Comparison of ENCODE assay signal across 9 cellular contexts in genomic region chr12:110937104-110937641, GRCh38. TPM values are rescaled to one million over a fixed set of nuclear protein-coding genes. Genes with fewer than 3 reads are reported as not detected.
DNase-seq lines count a peak whose midpoint lies in the region; ATAC-seq and TF ChIP-seq lines count a peak whose summit lies in the region.
"Had no signal": no experiment of that assay in that cellular context is flagged by ENCODE, and none has a peak within 500 bp of the region (broad histone marks: within the 10 kb centered on the region; RNA-seq: fewer than 3 reads in every experiment).

No MANE protein-coding gene starts in this region.

- H3K9ac ChIP-seq in HUES48 (ENCODE audit: low read depth, low read length): peak overlapping the region; percentile 34; the same call in 1 of the 2 replicates

- TF ChIP-seq CTCF in glutamatergic neuron (IDR thresholded peaks at IDR 0.05; ENCODE audit: partially characterized antibody, unreplicated experiment) (peak; percentile 99), progenitor cell of endocrine pancreas (IDR thresholded peaks at IDR 0.05; ENCODE audit: unreplicated experiment) (peak; percentile 97)

- peaks cover 3% of the 10 kb centered on the region for H3K27me3 ChIP-seq in CD4-positive, alpha-beta memory T cell (ENCODE audit: insufficient read depth, low read length)
- H3K27me3 ChIP-seq in HUES48 (ENCODE audit: control insufficient read depth, insufficient read depth, low read length): peaks cover 6% of the 10 kb centered on the region; the same call in 1 of the 2 replicates

- no peak overlapping the region for H3K27ac ChIP-seq in CD4-positive, alpha-beta memory T cell (ENCODE audit: low read depth, low read length)
- H3K27ac ChIP-seq in HUES48 (ENCODE audit: low read depth, low read length): peak overlapping the region; percentile 96
- H3K27ac ChIP-seq: SJSA1 had no signal

- peaks cover 7% of the 10 kb centered on the region for H3K4me1 ChIP-seq in CD4-positive, alpha-beta memory T cell (ENCODE audit: insufficient read depth, low read length)
- H3K4me1 ChIP-seq in HUES48 (ENCODE audit: control insufficient read depth, insufficient read depth, low read length): peaks cover 43% of the 10 kb centered on the region

- peaks cover 0 to 8% (median 3%) of the 10 kb centered on the region in 4 donors for H3K4me1 Mint-ChIP-seq in CD4-positive, alpha-beta memory T cell
- peaks cover 4% of the 10 kb centered on the region for H3K4me1 Mint-ChIP-seq in glutamatergic neuron (ENCODE audit: low read depth, unreplicated experiment)
- no peaks in the 10 kb centered on the region for H3K4me1 Mint-ChIP-seq in progenitor cell of endocrine pancreas (ENCODE audit: low read depth)

- no peaks in the 10 kb centered on the region for H3K36me3 ChIP-seq in CD4-positive, alpha-beta memory T cell (ENCODE audit: insufficient read depth, low read length)
- H3K36me3 ChIP-seq in HUES48 (ENCODE audit: control insufficient read depth, insufficient read depth, low read length): peaks cover 3% of the 10 kb centered on the region; the same call in 1 of the 2 replicates
- H3K36me3 ChIP-seq: SJSA1 had no signal

- peak in 4 of 5 donors; percentile 38 to 44 (median 42) for DNase-seq in CD4-positive, alpha-beta memory T cell
- DNase-seq in RKO (ENCODE audit: low spot score) (peak; percentile 54), glutamatergic neuron (peak; percentile 84), progenitor cell of endocrine pancreas (ENCODE audit: low spot score, unreplicated experiment) (peak; percentile 68), GOT3 (lab: John Stamatoyannopoulos, UW) (no peak)
- peak in 3 of 4 experiments; percentile 37 to 45 (median 43) for DNase-seq in activated naive CD4-positive, alpha-beta T cell (lab: John Stamatoyannopoulos, UW)

- ATAC-seq in GM21515 (IDR thresholded peaks at IDR 0.05; ENCODE audit: unreplicated experiment): no peak

- no peaks in the 10 kb centered on the region for H3K36me3 Mint-ChIP-seq in CD4-positive, alpha-beta memory T cell
- H3K36me3 Mint-ChIP-seq in glutamatergic neuron (ENCODE audit: unreplicated experiment): no peaks in the 10 kb centered on the region
- no peaks in the 10 kb centered on the region for H3K36me3 Mint-ChIP-seq in progenitor cell of endocrine pancreas (ENCODE audit: insufficient read depth)

- H3K4me3 Mint-ChIP-seq in CD4-positive, alpha-beta memory T cell: peak overlapping the region in 4 of 8 donors; percentile 12 to 70 (median 52)
- no peak overlapping the region for H3K4me3 Mint-ChIP-seq in glutamatergic neuron (ENCODE audit: unreplicated experiment)
- no peak overlapping the region for H3K4me3 Mint-ChIP-seq in progenitor cell of endocrine pancreas (ENCODE audit: low read depth)

- H3K9me3 ChIP-seq in CD4-positive, alpha-beta memory T cell (ENCODE audit: control insufficient read depth in 1 of 2, low read length in 2 of 2): no peaks in the 10 kb centered on the region
- H3K9me3 ChIP-seq in HUES48 (ENCODE audit: control insufficient read depth, insufficient read depth, low read length): no peaks in the 10 kb centered on the region
- H3K9me3 ChIP-seq: SJSA1 had no signal

- no peaks in the 10 kb centered on the region for H3K9me3 Mint-ChIP-seq in CD4-positive, alpha-beta memory T cell
- H3K9me3 Mint-ChIP-seq in glutamatergic neuron (ENCODE audit: unreplicated experiment): peaks cover 6% of the 10 kb centered on the region
- no peaks in the 10 kb centered on the region for H3K9me3 Mint-ChIP-seq in progenitor cell of endocrine pancreas (ENCODE audit: low read depth)

- no peak overlapping the region for H3K4me3 ChIP-seq in CD4-positive, alpha-beta memory T cell (ENCODE audit: low read length in 2 of 2)
- H3K4me3 ChIP-seq in HUES48 (ENCODE audit: low read depth, low read length): peak overlapping the region; percentile 57
- H3K4me3 ChIP-seq: SJSA1 had no signal

- CTCF ChIA-PET in CD4-positive, alpha-beta memory T cell (lab: Charles Lee; ENCODE audit: partially characterized antibody): interaction anchor here (1.0 to 1.8 kb wide), 12 partner anchors 9 to 378 kb away, joined by 3 to 12 read pairs (median 3); no protein-coding TSS in a partner anchor

- POLR2A ChIA-PET in CD4-positive, alpha-beta memory T cell (lab: Charles Lee; ENCODE audit: partially characterized antibody): no interaction called here

- peaks cover 9 to 12% of the 10 kb centered on the region in 2 donors for H3K27me3 Mint-ChIP-seq in CD4-positive, alpha-beta memory T cell
- peaks cover 5% of the 10 kb centered on the region for H3K27me3 Mint-ChIP-seq in glutamatergic neuron (ENCODE audit: unreplicated experiment)
- peaks cover 19% of the 10 kb centered on the region for H3K27me3 Mint-ChIP-seq in progenitor cell of endocrine pancreas

- peak overlapping the region in 1 of 7 donors; percentile 13 for H3K27ac Mint-ChIP-seq in CD4-positive, alpha-beta memory T cell
- H3K27ac Mint-ChIP-seq in glutamatergic neuron (ENCODE audit: unreplicated experiment) (no peak overlapping the region), progenitor cell of endocrine pancreas (no peak overlapping the region)

- intact Hi-C loops in CD4-positive, alpha-beta memory T cell (cut with micrococcal nuclease): loop anchor here (1.0 to 5.0 kb wide), 2 partner anchors 235 to 362 kb away; no protein-coding TSS in a partner anchor

RNA-seq across cellular contexts. Expression of gene MYL2, which starts 16.8 kb away (rescaled TPM):
- not detected for total RNA-seq in CD4-positive, alpha-beta memory T cell
- not detected for polyA plus RNA-seq in CD4-positive, alpha-beta memory T cell
- total RNA-seq in glutamatergic neuron (ENCODE audit: unreplicated experiment) (not detected), progenitor cell of endocrine pancreas (not detected in 2 replicates)
- total RNA-seq: SJSA1 had no signal
